In the genomic region with DNA sequence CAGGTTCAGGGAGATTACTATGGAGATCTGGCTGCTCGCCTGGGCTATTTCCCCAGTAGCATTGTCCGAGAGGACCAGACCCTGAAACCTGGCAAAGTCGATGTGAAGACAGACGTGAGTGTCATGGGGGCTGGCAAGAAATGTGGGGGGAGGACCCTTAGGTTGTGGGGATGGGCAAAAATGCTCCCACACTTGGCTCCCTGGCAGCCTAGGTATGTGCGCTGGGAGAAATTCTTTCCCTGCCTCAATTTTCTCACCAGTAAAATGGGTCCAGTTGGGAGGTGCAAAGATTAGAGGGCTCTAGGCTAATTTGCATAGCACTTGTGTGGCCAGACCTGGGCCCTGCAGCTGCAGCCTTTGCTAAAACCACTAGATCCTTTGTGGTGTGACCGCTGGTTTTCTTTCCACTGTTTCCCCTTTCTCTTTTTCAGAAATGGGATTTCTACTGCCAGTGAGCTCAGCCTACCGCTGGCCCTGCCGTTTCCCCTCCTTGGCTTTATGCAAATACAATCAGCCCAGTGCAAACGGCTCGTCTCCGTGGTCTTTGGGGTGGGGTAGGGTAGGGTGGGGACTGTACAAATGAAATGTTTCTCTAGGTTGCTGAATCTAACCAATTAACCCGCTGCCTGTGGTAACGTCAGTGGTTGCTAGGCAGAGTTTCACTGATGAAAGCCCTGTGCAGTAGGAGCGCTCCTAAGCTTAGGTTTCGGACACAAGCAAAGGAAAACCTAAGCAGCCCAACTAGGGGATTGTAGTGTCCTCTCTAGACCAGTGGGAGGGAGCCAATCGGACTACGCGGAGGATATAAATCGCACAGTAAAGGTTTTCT, we compare ENCODE assay signal across 8 cellular contexts. TPM values are rescaled to one million over a fixed set of nuclear protein-coding genes. Genes with fewer than 3 reads are reported as not detected.
DNase-seq lines count a peak whose midpoint lies in the region; ATAC-seq and TF ChIP-seq lines count a peak whose summit lies in the region.

No MANE protein-coding gene starts in this region.

- H3F3A ChIP-seq in SU-DHL-6 (ENCODE audit: insufficient read depth), result peaks cover 17% of the 10 kb centered on the region

- peak; percentile 55 for ATAC-seq in HG02759 (IDR thresholded peaks at IDR 0.05; ENCODE audit: unreplicated experiment)
- ATAC-seq in heart left ventricle, result peak; percentile 81 to 90 (median 86)
- ATAC-seq in upper lobe of left lung (ENCODE audit: low FRiP score in 2 of 2), result peak; percentile 91

- H3K27me3 ChIP-seq in SU-DHL-6 (ENCODE audit: low read length) (no peaks in the 10 kb centered on the region), heart left ventricle (no peaks in the 10 kb centered on the region), upper lobe of left lung (no peaks in the 10 kb centered on the region)

- H2AFZ ChIP-seq in SU-DHL-6 (ENCODE audit: low read depth, low read length, severe bottlenecking), result no peak overlapping the region

- no peaks in the 10 kb centered on the region for H3K9me2 ChIP-seq in SU-DHL-6 (replicated peaks; ENCODE audit: insufficient read depth, low read length)

- H3K9ac ChIP-seq in SU-DHL-6 (ENCODE audit: low read length), result peak overlapping the region; percentile 68

- H3K4me2 ChIP-seq in SU-DHL-6 (ENCODE audit: low read depth, low read length, poor library complexity, severe bottlenecking), result peak overlapping the region; percentile 96

- H3K4me1 ChIP-seq in heart left ventricle, result peaks cover 0 to 25% (median 13%) of the 10 kb centered on the region in 12 donors
- H3K4me1 ChIP-seq in upper lobe of left lung, result peaks cover 13 to 20% (median 18%) of the 10 kb centered on the region in 4 donors

- 7 to 11% (median 7%) methylated on average over 19 of the region's 19 CpGs for WGBS in adipose tissue, 3 donors
- 8 to 9% (median 9%) methylated on average over 18 to 19 of the region's 19 CpGs for WGBS in heart left ventricle, 4 donors
- WGBS in upper lobe of left lung, 2 donors, result 7 to 8% methylated on average over 19 of the region's 19 CpGs

- intact Hi-C loops in heart left ventricle (cut with DNase I), result loop anchor here in 2 of 10 donors (1.0 to 2.0 kb wide), 2 partner anchors 26 to 114 kb away; partner anchors contain the start of genes ACTMAP (in 1 of the 2) and SNRPA (in 1 of the 2)

- peak in 1 of 4 donors; percentile 31 for TF ChIP-seq EP300 in upper lobe of left lung (IDR thresholded peaks at IDR 0.05)

- peaks cover 10% of the 10 kb centered on the region; the same call in 1 of the 2 replicates for H3K79me2 ChIP-seq in SU-DHL-6 (ENCODE audit: insufficient read depth, low read length)

- H3K27ac ChIP-seq in SU-DHL-6 (ENCODE audit: low read depth, low read length) (peak overlapping the region; percentile 98), adipose tissue (ENCODE audit: low read depth, low read length) (peak overlapping the region; percentile 7), heart left ventricle (peak overlapping the region; percentile 89 to 100 (median 98)), upper lobe of left lung (peak overlapping the region; percentile 92 to 98 (median 98))

- DNase-seq in GM10266 (ENCODE audit: extremely low spot score) (peak; percentile 87), NCI-H1105 treated with DMSO at 0.1 percent for 48 hours (lab: John Stamatoyannopoulos, UW) (peak; percentile 91), heart left ventricle (peak; percentile 86 to 91 (median 90)), pons (ENCODE audit: low spot score) (peak; percentile 99), upper lobe of left lung (peak in 1 of 2 donors; percentile 96)

- no peak for TF ChIP-seq POLR2A in heart left ventricle (IDR thresholded peaks at IDR 0.05)
- no peak for TF ChIP-seq POLR2A in upper lobe of left lung (IDR thresholded peaks at IDR 0.05)

- H3K36me3 ChIP-seq in SU-DHL-6 (ENCODE audit: low read length), result no peaks in the 10 kb centered on the region
- peaks cover 0 to 9% (median 0%) of the 10 kb centered on the region in 9 donors for H3K36me3 ChIP-seq in heart left ventricle
- no peaks in the 10 kb centered on the region for H3K36me3 ChIP-seq in upper lobe of left lung

- H3K9me3 ChIP-seq in SU-DHL-6 (ENCODE audit: insufficient read depth, low read length) (no peaks in the 10 kb centered on the region), heart left ventricle (no peaks in the 10 kb centered on the region), upper lobe of left lung (no peaks in the 10 kb centered on the region)

- H3K4me3 ChIP-seq in SU-DHL-6 (ENCODE audit: insufficient read depth, low read length, poor library complexity, severe bottlenecking) (peak overlapping the region; percentile 56), heart left ventricle (peak overlapping the region; percentile 47 to 94 (median 74)), upper lobe of left lung (peak overlapping the region; percentile 63 to 90 (median 88))

- no peaks in the 10 kb centered on the region for H4K20me1 ChIP-seq in SU-DHL-6 (ENCODE audit: low read depth, low read length)

- no peak for TF ChIP-seq CTCF in GM10266 (IDR thresholded peaks at IDR 0.05; ENCODE audit: control insufficient read depth, insufficient read depth, low read depth, missing control alignments)
- TF ChIP-seq CTCF in SU-DHL-6 (IDR thresholded peaks at IDR 0.05; ENCODE audit: insufficient read depth, low read length, poor library complexity, severe bottlenecking), result no peak
- no peak for TF ChIP-seq CTCF in heart left ventricle (IDR thresholded peaks at IDR 0.05)
- TF ChIP-seq CTCF in upper lobe of left lung (IDR thresholded peaks at IDR 0.05), result peak in 2 of 6 experiments; percentile 6

RNA-seq across cellular contexts. Expression of gene RAB4B, which starts 0.9 kb away (rescaled TPM):
- 10 to 100 TPM; 19.6 to 41.4 (median 31.7) TPM for polyA plus RNA-seq in adipose tissue
- total RNA-seq in heart left ventricle, result 10 to 100 TPM; 12.3 to 31.3 (median 15.0) TPM
- 10 to 100 TPM; 23.7 to 50.1 TPM for polyA plus RNA-seq in heart left ventricle
- total RNA-seq in upper lobe of left lung, result 10 to 100 TPM; 39.9 to 78.5 (median 58.6) TPM

RNA-seq across cellular contexts. Expression of gene MIA, which starts 1.9 kb away (rescaled TPM):
- under 1 TPM in 2 of 3 donors, not detected in 1; 0.61 to 0.67 TPM for polyA plus RNA-seq in adipose tissue
- 1 to 10 TPM in 2 of 9 donors, under 1 TPM in 2, not detected in 5; 0.72 to 3.0 (median 0.99) TPM for total RNA-seq in heart left ventricle
- 1 to 10 TPM in 1 of 2 donors, under 1 TPM in 1; 0.99 to 1.0 TPM for polyA plus RNA-seq in heart left ventricle
- 1 to 10 TPM in 3 of 6 donors, not detected in 3; 1.2 to 5.2 (median 2.1) TPM for total RNA-seq in upper lobe of left lung

RNA-seq across cellular contexts. Expression of gene EGLN2, which starts 21.8 kb away (rescaled TPM):
- 100 to 1,000 TPM in 1 of 3 donors, 10 to 100 TPM in 2; 30.5 to 121 (median 93.1) TPM for polyA plus RNA-seq in adipose tissue
- 10 to 100 TPM; 38.1 to 85.1 (median 49.2) TPM for total RNA-seq in heart left ventricle
- 10 to 100 TPM; 53.5 to 91.8 TPM for polyA plus RNA-seq in heart left ventricle
- 100 to 1,000 TPM; 170 to 353 (median 211) TPM for total RNA-seq in upper lobe of left lung

RNA-seq across cellular contexts. Expression of gene SNRPA, which starts 26.2 kb away (rescaled TPM):
- 10 to 100 TPM; 21.2 to 44.1 (median 42.8) TPM for polyA plus RNA-seq in adipose tissue
- 10 to 100 TPM; 22.5 to 50.2 (median 31.6) TPM for total RNA-seq in heart left ventricle
- polyA plus RNA-seq in heart left ventricle, result 10 to 100 TPM; 23.5 to 32.3 TPM
- 10 to 100 TPM; 32.4 to 90.1 (median 55.3) TPM for total RNA-seq in upper lobe of left lung

RNA-seq across cellular contexts. Expression of gene ACTMAP, which starts 26.9 kb away (rescaled TPM):
- polyA plus RNA-seq in adipose tissue (1 to 10 TPM; 3.5 to 7.1 (median 5.1) TPM), heart left ventricle (1 to 10 TPM; 4.5 to 7.7 TPM)
- total RNA-seq in heart left ventricle (10 to 100 TPM in 3 of 9 donors, 1 to 10 TPM in 6; 4.2 to 11.1 (median 8.6) TPM), upper lobe of left lung (10 to 100 TPM; 16.0 to 28.4 (median 21.5) TPM)

Comparison
In these comparisons a context has a peak if more than half of its experiments do, and no peak if none do; other contexts are left out.
1. H3K27ac ChIP-seq: peak in every context shown above with its lines; median percentile 98 in SU-DHL-6; 98 in heart left ventricle; 98 in upper lobe of left lung; 7 in adipose tissue.